23 cellular contexts compared by ENCODE assay signal in the genomic region with DNA sequence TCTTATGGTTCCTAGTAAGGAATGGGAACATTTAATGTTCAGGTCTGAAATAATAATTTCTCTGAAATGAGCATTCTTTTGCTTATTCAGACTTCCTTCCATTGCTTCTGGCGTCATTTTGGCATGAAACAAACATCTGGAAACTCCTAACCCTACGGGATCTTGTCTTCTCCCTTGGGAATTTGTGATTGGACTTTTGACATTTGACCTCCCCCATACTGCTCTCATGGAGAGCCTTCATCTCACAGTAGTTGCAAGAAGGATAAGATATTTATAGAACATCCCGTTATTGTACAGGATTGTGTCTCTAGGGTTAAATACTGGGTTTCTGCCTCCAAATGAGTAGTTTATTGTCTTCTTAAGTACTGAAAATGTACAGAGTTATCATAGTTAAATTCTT.
"Had no signal": no experiment of that assay in that cellular context is flagged by ENCODE, and none has a peak within 500 bp of the region (broad histone marks: within the 10 kb centered on the region; RNA-seq: fewer than 3 reads in every experiment).

No MANE protein-coding gene starts in this region.

- H3K4me3 ChIP-seq: adrenal gland, breast epithelium, K562, SJSA1 had no signal

- H3K36me3 Mint-ChIP-seq: activated naive CD8-positive, alpha-beta T cell treated with anti-CD3 and anti-CD28 coated beads, Interleukin-2, amount 10 ng/mL, durations not matched to agents 7 days and 5 days; WTC11 had no signal

- H3K36me3 ChIP-seq: adrenal gland, breast epithelium, SJSA1 had no signal

- H3K27ac Mint-ChIP-seq: activated CD8-positive, alpha-beta T cell treated with anti-CD3 and anti-CD28 coated beads, Interleukin-2, amount 10 ng/mL, durations not matched to agents 7 days and 5 days; activated naive CD8-positive, alpha-beta T cell treated with anti-CD3 and anti-CD28 coated beads, Interleukin-2, amount 10 ng/mL, durations not matched to agents 7 days and 5 days; T-helper 1 cell treated with Interleukin-12 subunit alpha and Interleukin-12 subunit beta and Interleukin-4 antibody, amounts not matched to agents 30 μg/mL and 1 μg/mL, for 36 hours; WTC11 had no signal

- DNase-seq: activated CD4-positive, alpha-beta T cell treated with anti-CD3 and anti-CD28 coated beads for 48 hours; activated CD4-positive, alpha-beta T cell treated with anti-CD3 and anti-CD28 coated beads, Interleukin-2, amount 50 U/mL, for 4 hours; activated CD4-positive, CD25-positive, alpha-beta regulatory T cell treated with anti-CD3 and anti-CD28 coated beads, Interleukin-2, amount 50 U/mL, for 72 hours; activated CD8-positive, alpha-beta memory T cell treated with anti-CD3 and anti-CD28 coated beads, Interleukin-2, amount 50 U/mL, for 48 hours; activated CD8-positive, alpha-beta T cell treated with anti-CD3 and anti-CD28 coated beads, Interleukin-2, amount 10 ng/mL, durations not matched to agents 7 days and 5 days; activated naive CD4-positive, alpha-beta T cell treated with anti-CD3 and anti-CD28 coated beads, Interleukin-2, amount 50 U/mL, for 16 hours; activated naive CD8-positive, alpha-beta T cell treated with anti-CD3 and anti-CD28 coated beads, Interleukin-2, amount 10 ng/mL, durations not matched to agents 7 days and 5 days; activated T-cell treated with anti-CD3 and anti-CD28 coated beads, Interleukin-2, amount 50 U/mL, for 1 hour; adrenal gland; anterior cingulate cortex; Kasumi-1; NCI-H1105 treated with DMSO at 0.1 percent for 48 hours; NCI-H1436 treated with DMSO at 0.1 percent for 48 hours; NCI-H187; NCI-H2081; NCI-H446 treated with DMSO at 0.1 percent for 48 hours; NCI-H526; NCI-H82 had no signal

- H3K27ac ChIP-seq: adrenal gland, breast epithelium, SJSA1 had no signal

- ATAC-seq: activated CD8-positive, alpha-beta T cell treated with anti-CD3 and anti-CD28 coated beads, Interleukin-2, amount 10 ng/mL, durations not matched to agents 7 days and 5 days; K562; WTC11 had no signal

- H3K4me1 Mint-ChIP-seq: activated naive CD8-positive, alpha-beta T cell treated with anti-CD3 and anti-CD28 coated beads, Interleukin-2, amount 10 ng/mL, durations not matched to agents 7 days and 5 days; WTC11 had no signal

- H3K27me3 ChIP-seq: adrenal gland, breast epithelium, SJSA1 had no signal

- H3K4me1 ChIP-seq: adrenal gland, breast epithelium, SJSA1 had no signal

- H3K9me3 Mint-ChIP-seq: activated naive CD8-positive, alpha-beta T cell treated with anti-CD3 and anti-CD28 coated beads, Interleukin-2, amount 10 ng/mL, durations not matched to agents 7 days and 5 days; T-helper 1 cell treated with Interleukin-12 subunit alpha and Interleukin-12 subunit beta and Interleukin-4 antibody, amounts not matched to agents 30 μg/mL and 1 μg/mL, for 36 hours; WTC11 had no signal

- H3K4me3 Mint-ChIP-seq: activated CD8-positive, alpha-beta T cell treated with anti-CD3 and anti-CD28 coated beads, Interleukin-2, amount 10 ng/mL, durations not matched to agents 7 days and 5 days; activated naive CD8-positive, alpha-beta T cell treated with anti-CD3 and anti-CD28 coated beads, Interleukin-2, amount 10 ng/mL, durations not matched to agents 7 days and 5 days; T-helper 1 cell treated with Interleukin-12 subunit alpha and Interleukin-12 subunit beta and Interleukin-4 antibody, amounts not matched to agents 30 μg/mL and 1 μg/mL, for 36 hours; WTC11 had no signal

- H3K9me3 ChIP-seq: adrenal gland, breast epithelium, SJSA1 had no signal
